18 cellular contexts compared by ENCODE assay signal in genomic region chr13:102651392-102651791, GRCh38. TPM values are rescaled to one million over a fixed set of nuclear protein-coding genes. Genes with fewer than 3 reads are reported as not detected.
DNase-seq lines count a peak whose midpoint lies in the region; ATAC-seq, FAIRE-seq and TF ChIP-seq lines count a peak whose summit lies in the region.
"Had no signal": no experiment of that assay in that cellular context is flagged by ENCODE, and none has a peak within 500 bp of the region (broad histone marks: within the 10 kb centered on the region; RNA-seq: fewer than 3 reads in every experiment).

No MANE protein-coding gene starts in this region.

- TF ChIP-seq RAD21 in IMR-90 (IDR thresholded peaks at IDR 0.05; ENCODE audit: low read length), result no peak

- peaks cover 27% of the 10 kb centered on the region for H3K36me3 ChIP-seq in IMR-90 (ENCODE audit: control insufficient read depth, insufficient read depth, low read length)
- H3K36me3 ChIP-seq in bronchial epithelial cell (ENCODE audit: control insufficient read depth, insufficient read depth, low read length), result peaks cover 1% of the 10 kb centered on the region
- peaks cover 0 to 60% of the 10 kb centered on the region in 2 donors for H3K36me3 ChIP-seq in left lung

- H3K27ac ChIP-seq in IMR-90 (ENCODE audit: insufficient read depth, low read length) (no peak overlapping the region), left lung (no peak overlapping the region)

- no peak overlapping the region for H4K91ac ChIP-seq in IMR-90 (ENCODE audit: insufficient read depth, low read depth, low read length)

- H3K9me1 ChIP-seq in IMR-90 (ENCODE audit: insufficient read depth, low read length), result 0 out of 2 replicates have a peak, but pooled peaks cover 3% of the 10 kb centered on the region

- H3K56ac ChIP-seq in IMR-90 (ENCODE audit: extremely low read depth, insufficient read depth, low read length), result no peak overlapping the region

- no TSS peak for BruUV-seq in IMR-90 (replicated peaks; lab: Mats Ljungman, UMichigan)

- in situ Hi-C loops in IMR-90 (cut with MboI; ENCODE audit: low sequenced_read_pairs), result no loop called here

- H3K18ac ChIP-seq in IMR-90 (ENCODE audit: low read depth, low read length), result peak overlapping the region; percentile 62; the same call in 1 of the 2 replicates

- no peak overlapping the region for H2BK20ac ChIP-seq in IMR-90 (ENCODE audit: low read depth, low read length)

- TF ChIP-seq CTCF in IMR-90 (conservative IDR thresholded peaks at IDR 0.05; ENCODE audit: low read depth, low read length), result no peak
- no peak for TF ChIP-seq CTCF in bronchial epithelial cell (IDR thresholded peaks at IDR 0.05; ENCODE audit: insufficient read depth, low read length, severe bottlenecking)
- TF ChIP-seq CTCF in left lung (IDR thresholded peaks at IDR 0.05), result no peak
- TF ChIP-seq CTCF in D721Med (IDR thresholded peaks at IDR 0.05; ENCODE audit: insufficient read depth, missing control alignments), result no peak

- POLR2A ChIA-PET in IMR-90 (lab: Charles Lee; ENCODE audit: unreplicated experiment), result interaction anchor here (0.6 kb wide), 1 partner anchor 163 kb away, joined by 4 read pairs; no protein-coding TSS in a partner anchor

- intact Hi-C loops in IMR-90 (cut with micrococcal nuclease) (loop anchor here (5.0 kb wide), 4 partner anchors 34 to 196 kb away; partner anchors contain the start of genes ERCC5 and TEX30), left lung (cut with DNase I) (no loop called here)

- H3K4me2 ChIP-seq in IMR-90 (ENCODE audit: low read depth, low read length), result peak overlapping the region; percentile 83

- no peaks in the 10 kb centered on the region for H3K27me3 ChIP-seq in IMR-90 (ENCODE audit: control insufficient read depth, insufficient read depth, low read length)
- H3K27me3 ChIP-seq in bronchial epithelial cell (ENCODE audit: control insufficient read depth, insufficient read depth, low read length), result no peaks in the 10 kb centered on the region
- H3K27me3 ChIP-seq in left lung, result no peaks in the 10 kb centered on the region
- H3K27me3 ChIP-seq: BE2C, esophagus squamous epithelium had no signal

- H3K9ac ChIP-seq in IMR-90 (ENCODE audit: low read depth, low read length), result no peak overlapping the region

- peaks cover 5 to 9% of the 10 kb centered on the region in 2 experiments; a peak in 3 of 4 replicates for H3K79me1 ChIP-seq in IMR-90 (ENCODE audit: low read depth in 1 of 2, low read length in 2 of 2)

- H3K4me1 ChIP-seq in IMR-90 (ENCODE audit: control insufficient read depth, insufficient read depth, low read length), result peaks cover 5% of the 10 kb centered on the region
- no peaks in the 10 kb centered on the region for H3K4me1 ChIP-seq in left lung
- H3K4me1 ChIP-seq: BE2C had no signal

- no peak overlapping the region for H3K14ac ChIP-seq in IMR-90 (replicated peaks; ENCODE audit: low read depth, low read length)

- H2AK5ac ChIP-seq in IMR-90 (ENCODE audit: low read depth, low read length), result no peak overlapping the region

- H4K20me1 ChIP-seq in IMR-90 (ENCODE audit: insufficient read depth, low read length), result no peaks in the 10 kb centered on the region; the same call in 1 of the 2 replicates

- dilution Hi-C loops in IMR-90 (cut with HindIII; ENCODE audit: low sequenced_read_pairs, unreplicated experiment), result no loop called here

- no peak overlapping the region for H3K4ac ChIP-seq in IMR-90 (ENCODE audit: low read depth, low read length)

- H2BK120ac ChIP-seq in IMR-90 (ENCODE audit: low read depth, low read length), result no peak overlapping the region

- no peak overlapping the region for H2BK15ac ChIP-seq in IMR-90 (ENCODE audit: low read depth, low read length)

- no peak overlapping the region for H3K23ac ChIP-seq in IMR-90 (ENCODE audit: low read depth, low read length)

- no peak overlapping the region; a peak in 1 of 4 replicates for H4K8ac ChIP-seq in IMR-90 (ENCODE audit: low read depth in 2 of 2, low read length in 2 of 2)

- no peak overlapping the region for H2AFZ ChIP-seq in IMR-90 (replicated peaks; ENCODE audit: low read length, poor library complexity)

- H4K5ac ChIP-seq in IMR-90 (ENCODE audit: low read depth, low read length), result no peak overlapping the region; the same call in 1 of the 2 replicates

- ATAC-seq in IMR-90 (ENCODE audit: low read depth) (peak; percentile 75), left lung (peak; percentile 29)
- ATAC-seq: activated naive CD4-positive, alpha-beta T cell treated with anti-CD3 and anti-CD28 coated beads, Interleukin-2, amount 50 U/mL, for 72 hours had no signal

- no peaks in the 10 kb centered on the region for H3K9me3 ChIP-seq in IMR-90 (ENCODE audit: control insufficient read depth, insufficient read depth, low read length)
- H3K9me3 ChIP-seq in left lung, result no peaks in the 10 kb centered on the region
- H3K9me3 ChIP-seq: BE2C, esophagus squamous epithelium had no signal

- TF ChIP-seq POLR2A in IMR-90 (IDR thresholded peaks at IDR 0.05; ENCODE audit: low read depth, low read length), result no peak

- no peak overlapping the region for H3K4me3 ChIP-seq in IMR-90 (ENCODE audit: insufficient read depth, low read depth, low read length)
- no peak overlapping the region for H3K4me3 ChIP-seq in bronchial epithelial cell (ENCODE audit: low read depth, low read length)
- no peak overlapping the region for H3K4me3 ChIP-seq in left lung
- H3K4me3 ChIP-seq: esophagus squamous epithelium had no signal

- DNase-seq in COLO829 (ENCODE audit: low spot score), result peak; percentile 21
- peak; percentile 61 for DNase-seq in IMR-90
- DNase-seq in bronchial epithelial cell (ENCODE audit: low read depth), result peak; percentile 57
- no peak for DNase-seq in left lung
- no peak for DNase-seq in pons (ENCODE audit: low spot score)
- no peak for DNase-seq in H4 (ENCODE audit: low spot score)
- no peak for DNase-seq in D721Med (ENCODE audit: insufficient read length, low spot score)
- no peak for DNase-seq in urothelium cell line (ENCODE audit: low spot score)
- DNase-seq: activated CD8-positive, alpha-beta memory T cell treated with anti-CD3 and anti-CD28 coated beads for 24 hours; BE2C; esophagus squamous epithelium; H7; NCI-H1105 treated with DMSO at 0.1 percent for 48 hours; NCI-H510A; retina; stimulated activated naive CD4-positive, alpha-beta T cell had no signal

- H2AK9ac ChIP-seq in IMR-90 (replicated peaks; ENCODE audit: low read depth, low read length, poor library complexity), result no peak overlapping the region

- FAIRE-seq in bronchial epithelial cell (lab: Jason Lieb, UNC) (no peak), D721Med (lab: Jason Lieb, UNC) (no peak), urothelium cell line (lab: Jason Lieb, UNC) (no peak)
- FAIRE-seq: colon had no signal

- H2BK5ac ChIP-seq in IMR-90 (ENCODE audit: low read depth, low read length, poor library complexity, severe bottlenecking), result peak overlapping the region; percentile 37

- CTCF ChIA-PET in IMR-90 (lab: Yijun Ruan, JAX), result interaction anchor here (0.7 to 1.2 kb wide), 2 partner anchors 18 to 118 kb away, joined by 3 read pairs; no protein-coding TSS in a partner anchor

TF ChIP-seq in IMR-90, 13 proteins besides CTCF, POLR2A, EP300 and RAD21:
- TF ChIP-seq RFX5 (IDR thresholded peaks at IDR 0.05; ENCODE audit: low read depth, low read length) (no peak), NFE2L2 (IDR thresholded peaks at IDR 0.05; ENCODE audit: low read depth, low read length) (no peak), MAZ (IDR thresholded peaks at IDR 0.05; ENCODE audit: borderline replicate concordance, low read depth, low read length) (no peak), SMC3 (IDR thresholded peaks at IDR 0.05; ENCODE audit: low read depth, low read length) (no peak), FOS (IDR thresholded peaks at IDR 0.05; ENCODE audit: low read depth, low read length) (peak; percentile 57; the same call in 1 of the 2 replicates), MXI1 (IDR thresholded peaks at IDR 0.05; ENCODE audit: borderline replicate concordance, low read depth, low read length) (no peak)

RNA-seq across cellular contexts. Expression of gene METTL21C, which starts 43.5 kb away (rescaled TPM):
- total RNA-seq in IMR-90 (2012; rRNA removed) (not detected in 2 replicates), bronchial epithelial cell (not detected in 2 replicates), left lung (not detected)
- polyA plus RNA-seq in IMR-90 (2012; rRNA removed), result not detected in 2 replicates
- polyA plus RNA-seq in IMR-90 (2012; cell fraction: cytosol; rRNA removed), result not detected in 2 replicates
- polyA plus RNA-seq in IMR-90 (2012; cell fraction: nucleus; rRNA removed; ENCODE audit: low replicate concordance), result not detected in 2 replicates
- not detected in 2 replicates for total RNA-seq in H4 (2014; rRNA removed; shearing (Covaris generic))
- total RNA-seq: activated naive CD4-positive, alpha-beta T cell treated with anti-CD3 and anti-CD28 coated beads, Interleukin-2, amount 50 U/mL, for 72 hours; esophagus squamous epithelium; H7 had no signal

RNA-seq across cellular contexts. Expression of gene TPP2, which starts 54.6 kb away (rescaled TPM):
- total RNA-seq in IMR-90 (2012; rRNA removed) (52.9 and 62.2 TPM in 2 replicates), bronchial epithelial cell (22.4 and 25.5 TPM in 2 replicates), left lung (10 to 100 TPM; 43.6 to 48.1 TPM)
- polyA plus RNA-seq in IMR-90 (2012; rRNA removed), result 19.6 and 27.6 TPM in 2 replicates
- polyA plus RNA-seq in IMR-90 (2012; cell fraction: cytosol; rRNA removed), result 3.5 and 4.6 TPM in 2 replicates
- polyA plus RNA-seq in IMR-90 (2012; cell fraction: nucleus; rRNA removed; ENCODE audit: low replicate concordance), result 5.1 and 37.7 TPM in 2 replicates
- total RNA-seq in H4 (2014; rRNA removed; shearing (Covaris generic)), result 16.2 and 27.1 TPM in 2 replicates

Comparison
In these comparisons a context has a peak if more than half of its experiments do, and no peak if none do; other contexts are left out.
1. DNase-seq: peak in COLO829 (single experiment), IMR-90 (single experiment) and bronchial epithelial cell (single experiment); none in left lung (0 of 2), pons (single experiment), H4 (single experiment), D721Med (single experiment) and urothelium cell line (single experiment).